18 cellular contexts compared by ENCODE assay signal in genomic region chr22:33162196-33162595, GRCh38.
A peak's percentile ranks its signal among the peaks of the same experiment; 100 is the strongest.
DNase-seq lines count a peak whose midpoint lies in the region; ATAC-seq and TF ChIP-seq lines count a peak whose summit lies in the region.
"Had no signal": no experiment of that assay in that cellular context is flagged by ENCODE, and none has a peak within 500 bp of the region (broad histone marks: within the 10 kb centered on the region; RNA-seq: fewer than 3 reads in every experiment).

No MANE protein-coding gene starts in this region.

- H3K79me1 ChIP-seq in mesendoderm (ENCODE audit: low read length) = no peaks in the 10 kb centered on the region

- H2BK120ac ChIP-seq in mesendoderm (ENCODE audit: low read depth, low read length) = no peak overlapping the region

- H3K9me3 ChIP-seq in SK-N-SH = peaks cover 4% of the 10 kb centered on the region; the same call in 1 of the 2 replicates
- H3K9me3 ChIP-seq in endodermal cell (ENCODE audit: control insufficient read depth, low read length) = peaks cover 13% of the 10 kb centered on the region
- H3K9me3 ChIP-seq: BE2C, BLaER1 had no signal

- H3F3A ChIP-seq in SK-N-SH (replicated peaks; ENCODE audit: insufficient read depth) = no peaks in the 10 kb centered on the region

- POLR2A ChIA-PET in SK-N-SH (lab: Yijun Ruan, JAX) = no interaction called here
- POLR2A ChIA-PET in activated CD8-positive, alpha-beta T cell treated with anti-CD3 and anti-CD28 coated beads, Interleukin-2, amount 10 ng/mL, durations not matched to agents 7 days and 5 days (lab: Charles Lee) = no interaction called here

- H3K27ac ChIP-seq in SK-N-SH (ENCODE audit: low read depth in 2 of 2, low read length in 1 of 2) (no peak overlapping the region), endodermal cell (ENCODE audit: low read depth, low read length) (no peak overlapping the region), mesendoderm (ENCODE audit: low read depth, low read length) (no peak overlapping the region)
- H3K27ac ChIP-seq: BLaER1 had no signal

- no peak overlapping the region for H3K4me2 ChIP-seq in SK-N-SH
- H3K4me2 ChIP-seq in mesendoderm (ENCODE audit: low read length) = no peak overlapping the region
- H3K4me2 ChIP-seq: BLaER1 had no signal

- no peaks in the 10 kb centered on the region for H3K79me2 ChIP-seq in SK-N-SH (ENCODE audit: insufficient read depth)
- no peaks in the 10 kb centered on the region for H3K79me2 ChIP-seq in mesendoderm (ENCODE audit: control insufficient read depth, insufficient read depth, low read length)

- H3K36me3 ChIP-seq in SK-N-SH (replicated peaks in 1 of 2; ENCODE audit: control insufficient read depth in 1 of 2, insufficient read depth in 2 of 2, low read length in 1 of 2) (no peaks in the 10 kb centered on the region), endodermal cell (ENCODE audit: control insufficient read depth, insufficient read depth, low read length) (no peaks in the 10 kb centered on the region), mesendoderm (ENCODE audit: control insufficient read depth, insufficient read depth, low read length) (no peaks in the 10 kb centered on the region)
- H3K36me3 ChIP-seq: BE2C, BLaER1 had no signal

- no peak overlapping the region for H3K4me3 ChIP-seq in SK-N-SH (ENCODE audit: low read depth in 2 of 2, low read length in 1 of 2)
- H3K4me3 ChIP-seq in endodermal cell (ENCODE audit: low read length) = peak overlapping the region; percentile 17
- H3K4me3 ChIP-seq in mesendoderm (ENCODE audit: low read length) = no peak overlapping the region
- H3K4me3 ChIP-seq: BLaER1 had no signal

- no peak overlapping the region for H2BK15ac ChIP-seq in mesendoderm (replicated peaks; ENCODE audit: low read depth)

- no peak overlapping the region for H3K4ac ChIP-seq in mesendoderm (ENCODE audit: low read depth, low read length)

- no peak overlapping the region for H2AK5ac ChIP-seq in mesendoderm (ENCODE audit: low read length)

- H3K23ac ChIP-seq in mesendoderm (ENCODE audit: low read length) = no peak overlapping the region

- H3K36me3 Mint-ChIP-seq in endodermal cell (ENCODE audit: low read depth) = no peaks in the 10 kb centered on the region
- H3K36me3 Mint-ChIP-seq in activated CD8-positive, alpha-beta T cell treated with anti-CD3 and anti-CD28 coated beads, Interleukin-2, amount 10 ng/mL, durations not matched to agents 7 days and 5 days (ENCODE audit: low read depth) = no peaks in the 10 kb centered on the region
- H3K36me3 Mint-ChIP-seq: CD14-positive monocyte; CD4-positive, alpha-beta memory T cell; CD4-positive, CD25-positive, alpha-beta regulatory T cell; CD8-positive, alpha-beta memory T cell had no signal

- H3K4me1 ChIP-seq in SK-N-SH (ENCODE audit: control insufficient read depth in 1 of 2, insufficient read depth in 2 of 2, low read depth in 1 of 2, low read length in 1 of 2) = no peaks in the 10 kb centered on the region
- H3K4me1 ChIP-seq in endodermal cell (ENCODE audit: control insufficient read depth, insufficient read depth, low read length) = peaks cover 8% of the 10 kb centered on the region
- no peaks in the 10 kb centered on the region for H3K4me1 ChIP-seq in mesendoderm (ENCODE audit: control insufficient read depth, low read depth, low read length)
- H3K4me1 ChIP-seq: BE2C, BLaER1 had no signal

- TF ChIP-seq RAD21 in SK-N-SH (IDR thresholded peaks at IDR 0.05; ENCODE audit: low read length) = no peak

- TF ChIP-seq EP300 in SK-N-SH (IDR thresholded peaks at IDR 0.05; ENCODE audit: borderline replicate concordance in 1 of 2, low read depth in 1 of 2, low read length in 1 of 2) = no peak

- H3K27me3 Mint-ChIP-seq in endodermal cell (ENCODE audit: insufficient read depth) = peaks cover 7% of the 10 kb centered on the region
- H3K27me3 Mint-ChIP-seq in activated CD8-positive, alpha-beta T cell treated with anti-CD3 and anti-CD28 coated beads, Interleukin-2, amount 10 ng/mL, durations not matched to agents 7 days and 5 days (ENCODE audit: low read depth) = no peaks in the 10 kb centered on the region
- H3K27me3 Mint-ChIP-seq: CD4-positive, CD25-positive, alpha-beta regulatory T cell had no signal

- H3K9ac ChIP-seq in SK-N-SH = no peak overlapping the region
- H3K9ac ChIP-seq in endodermal cell (ENCODE audit: extremely low read depth, low read length, poor library complexity, severe bottlenecking) = no peak overlapping the region
- H3K9ac ChIP-seq in mesendoderm (ENCODE audit: low read length) = no peak overlapping the region
- H3K9ac ChIP-seq: BLaER1 had no signal

- ATAC-seq in SK-N-SH treated with all-trans-retinoic acid at 6 μM for 48 hours (no peak), HG02938 (IDR thresholded peaks at IDR 0.05; ENCODE audit: unreplicated experiment) (no peak)
- no peak for ATAC-seq in activated CD8-positive, alpha-beta T cell treated with anti-CD3 and anti-CD28 coated beads, Interleukin-2, amount 10 ng/mL, durations not matched to agents 7 days and 5 days

- no peak overlapping the region for H3K56ac ChIP-seq in mesendoderm (ENCODE audit: low read length)

- H4K5ac ChIP-seq in mesendoderm (ENCODE audit: low read length) = no peak overlapping the region

- no peak overlapping the region for H3K18ac ChIP-seq in mesendoderm (ENCODE audit: low read length)

- no peak overlapping the region for H3K27ac Mint-ChIP-seq in endodermal cell
- no peak overlapping the region for H3K27ac Mint-ChIP-seq in activated CD8-positive, alpha-beta T cell treated with anti-CD3 and anti-CD28 coated beads, Interleukin-2, amount 10 ng/mL, durations not matched to agents 7 days and 5 days
- H3K27ac Mint-ChIP-seq: CD14-positive monocyte; CD4-positive, alpha-beta memory T cell; CD4-positive, CD25-positive, alpha-beta regulatory T cell; CD8-positive, alpha-beta memory T cell had no signal

- CTCF ChIA-PET in SK-N-SH (lab: Yijun Ruan, JAX) = no interaction called here
- CTCF ChIA-PET in activated CD8-positive, alpha-beta T cell treated with anti-CD3 and anti-CD28 coated beads, Interleukin-2, amount 10 ng/mL, durations not matched to agents 7 days and 5 days (lab: Charles Lee) = no interaction called here

- TF ChIP-seq CTCF in SK-N-SH (IDR thresholded peaks at IDR 0.05) (no peak), endodermal cell (conservative IDR thresholded peaks at IDR 0.05) (no peak)

- peaks cover 21% of the 10 kb centered on the region for H3K9me3 Mint-ChIP-seq in endodermal cell
- H3K9me3 Mint-ChIP-seq in activated CD8-positive, alpha-beta T cell treated with anti-CD3 and anti-CD28 coated beads, Interleukin-2, amount 10 ng/mL, durations not matched to agents 7 days and 5 days (ENCODE audit: insufficient read depth) = no peaks in the 10 kb centered on the region

- no peak overlapping the region for H2BK5ac ChIP-seq in mesendoderm (ENCODE audit: low read length)

- no peaks in the 10 kb centered on the region for H4K20me1 ChIP-seq in SK-N-SH (ENCODE audit: insufficient read depth)
- H4K20me1 ChIP-seq: BLaER1 had no signal

- H3K4me1 Mint-ChIP-seq in endodermal cell = peaks cover 17% of the 10 kb centered on the region
- H3K4me1 Mint-ChIP-seq in activated CD8-positive, alpha-beta T cell treated with anti-CD3 and anti-CD28 coated beads, Interleukin-2, amount 10 ng/mL, durations not matched to agents 7 days and 5 days (ENCODE audit: low read depth) = no peaks in the 10 kb centered on the region
- H3K4me1 Mint-ChIP-seq: CD14-positive monocyte; CD4-positive, alpha-beta memory T cell; CD4-positive, CD25-positive, alpha-beta regulatory T cell; CD8-positive, alpha-beta memory T cell had no signal

- H4K8ac ChIP-seq in mesendoderm (ENCODE audit: low read depth, low read length) = no peak overlapping the region

- H3K9me2 ChIP-seq in SK-N-SH = no peaks in the 10 kb centered on the region

- WGBS in SK-N-SH (ENCODE audit: low lambda C conversion rate) = 1% methylated on average over 3 of the region's 3 CpGs
- WGBS in endodermal cell (ENCODE audit: insufficient coverage in 1 of 2, insufficient read length in 1 of 2), 2 experiments = 57% methylated on average over 3 of the region's 3 CpGs; no CpG with 5 or more reads in 1 of the 2 experiments
- WGBS in mesendoderm (ENCODE audit: extremely low coverage, insufficient coverage, low lambda C conversion rate) = no CpG with 5 or more reads among the region's 3 CpGs

- DNase-seq in SK-N-SH (no peak), endodermal cell (no peak), mesendoderm (peak; percentile 61)
- DNase-seq in activated CD8-positive, alpha-beta T cell treated with anti-CD3 and anti-CD28 coated beads, Interleukin-2, amount 10 ng/mL, durations not matched to agents 7 days and 5 days = no peak
- DNase-seq: 8988T; ACHN; BE2C; C1 segment of cervical spinal cord; CD4-positive, alpha-beta memory T cell; CD4-positive, CD25-positive, alpha-beta regulatory T cell; CD8-positive, alpha-beta memory T cell; COR-L47; DMS79 treated with DMSO at 0.1 percent for 48 hours; GF-D8 had no signal

- no peak overlapping the region for H2AFZ ChIP-seq in SK-N-SH (ENCODE audit: low read depth)

- no peak overlapping the region for H3K4me3 Mint-ChIP-seq in endodermal cell
- no peak overlapping the region for H3K4me3 Mint-ChIP-seq in activated CD8-positive, alpha-beta T cell treated with anti-CD3 and anti-CD28 coated beads, Interleukin-2, amount 10 ng/mL, durations not matched to agents 7 days and 5 days
- H3K4me3 Mint-ChIP-seq: CD14-positive monocyte; CD4-positive, alpha-beta memory T cell; CD8-positive, alpha-beta memory T cell had no signal

- H3K27me3 ChIP-seq in SK-N-SH (ENCODE audit: insufficient read depth) (no peaks in the 10 kb centered on the region), endodermal cell (ENCODE audit: control insufficient read depth, insufficient read depth, low read length, poor library complexity, severe bottlenecking) (no peaks in the 10 kb centered on the region), mesendoderm (ENCODE audit: insufficient read depth, low read length, poor library complexity) (no peaks in the 10 kb centered on the region)
- H3K27me3 ChIP-seq: BE2C, BLaER1 had no signal

TF ChIP-seq in SK-N-SH treated with all-trans-retinoic acid at 6 μM for 48 hours, 23 proteins besides CTCF, POLR2A, EP300 and RAD21 (continues in another document):
- TF ChIP-seq ESRRG (CRISPR knock-in tag; IDR thresholded peaks at IDR 0.05) = no peak
- no peak for TF ChIP-seq ZFP30 (CRISPR knock-in tag; IDR thresholded peaks at IDR 0.05)
- no peak for TF ChIP-seq ZC3H10 (CRISPR knock-in tag; IDR thresholded peaks at IDR 0.05)
- no peak for TF ChIP-seq TOX (CRISPR knock-in tag; IDR thresholded peaks at IDR 0.05; ENCODE audit: borderline replicate concordance)
- no peak for TF ChIP-seq BACH2 (CRISPR knock-in tag; IDR thresholded peaks at IDR 0.05; ENCODE audit: borderline replicate concordance)
- no peak for TF ChIP-seq TCF4 (CRISPR knock-in tag; IDR thresholded peaks at IDR 0.05; ENCODE audit: borderline replicate concordance)
- no peak for TF ChIP-seq ZNF8 (CRISPR knock-in tag; IDR thresholded peaks at IDR 0.05)
